In the genomic region with DNA sequence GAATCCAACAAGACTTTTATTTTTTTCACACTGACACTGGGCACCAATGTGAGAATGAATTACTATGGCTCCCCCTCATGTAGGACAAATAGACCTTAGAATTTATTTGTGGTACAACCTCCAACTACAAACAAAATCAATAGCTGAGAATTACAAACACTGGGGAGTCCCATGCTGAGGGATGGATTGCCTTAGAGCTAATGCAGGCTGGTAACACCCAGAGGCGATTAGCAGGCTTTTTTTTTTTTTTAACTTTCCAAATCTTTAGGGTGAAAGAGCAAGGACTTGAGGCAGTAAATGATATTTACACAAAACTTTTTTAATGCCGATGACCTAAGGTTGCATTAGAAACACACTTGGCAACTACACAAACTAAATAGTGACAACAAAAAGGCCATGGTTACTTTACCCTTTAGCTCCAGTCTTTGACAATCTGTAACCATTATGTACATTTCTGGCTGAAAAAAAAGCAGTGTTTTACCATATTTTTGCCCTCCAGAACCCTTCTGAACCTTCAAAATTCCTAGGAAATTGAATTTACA, we compare ENCODE assay signal across 38 cellular contexts. TPM values are rescaled to one million over a fixed set of nuclear protein-coding genes. Genes with fewer than 3 reads are reported as not detected.
"Had no signal": no experiment of that assay in that cellular context is flagged by ENCODE, and none has a peak within 500 bp of the region (broad histone marks: within the 10 kb centered on the region; RNA-seq: fewer than 3 reads in every experiment).

No MANE protein-coding gene starts in this region.

- H3K36me3 Mint-ChIP-seq: activated CD4-positive, alpha-beta memory T cell treated with anti-CD3 and anti-CD28 coated beads for 36 hours; activated naive CD8-positive, alpha-beta T cell treated with anti-CD3 and anti-CD28 coated beads for 36 hours; brain had no signal

- H3K4me3 ChIP-seq: ascending aorta, cardiac muscle cell had no signal

- H3K27ac Mint-ChIP-seq: activated B cell treated with CpG ODN at 0.5 μM for 24 hours; activated CD4-positive, alpha-beta memory T cell treated with anti-CD3 and anti-CD28 coated beads for 36 hours; activated CD4-positive, alpha-beta T cell treated with anti-CD3 and anti-CD28 coated beads, Interleukin-2, amount 10 ng/mL, durations not matched to agents 24 days and 14 days; activated CD8-positive, alpha-beta T cell treated with anti-CD3 and anti-CD28 coated beads for 36 hours; activated naive CD4-positive, alpha-beta T cell treated with anti-CD3 and anti-CD28 coated beads for 36 hours; activated naive CD4-positive, alpha-beta T cell treated with anti-CD3 and anti-CD28 coated beads, Interleukin-2, amount 50 U/mL, for 72 hours; activated naive CD8-positive, alpha-beta T cell treated with anti-CD3 and anti-CD28 coated beads for 36 hours; activated T-cell treated with anti-CD3 and anti-CD28 coated beads, Interleukin-2, amount 50 U/mL, for 72 hours; activated T-helper 1 cell treated with anti-CD3 and anti-CD28 coated beads, Interleukin-12 subunit alpha, Interleukin-12 subunit beta, Interleukin-2, Interleukin-4 antibody, amounts not matched to agents 30 ng/mL and 10 ng/mL and 1 ng/mL, durations not matched to agents 14 hours and 24 hours and 36 hours; activated T-helper 17 cell treated with anti-CD3 and anti-CD28 coated beads, Interleukin-2, amount 50 U/mL, for 72 hours; brain; T-helper 1 cell treated with Interleukin-12 subunit alpha and Interleukin-12 subunit beta and Interleukin-4 antibody, amounts not matched to agents 30 μg/mL and 1 μg/mL, for 36 hours; T-helper 2 cell treated with Interferon-gamma antibody and Interleukin-4, amounts not matched to agents 5 μg/mL and 100 μg/mL, for 36 hours had no signal

- H3K27me3 ChIP-seq: ascending aorta, cardiac muscle cell had no signal

- H3K9me3 ChIP-seq: ascending aorta had no signal

- H3K27ac ChIP-seq: ascending aorta, cardiac muscle cell, VCaP had no signal

- DNase-seq: activated B cell treated with CpG ODN at 0.5 μM for 24 hours; activated CD4-positive, alpha-beta memory T cell treated with anti-CD3 and anti-CD28 coated beads for 36 hours; activated CD4-positive, alpha-beta T cell treated with anti-CD3 and anti-CD28 coated beads for 4 hours; activated CD4-positive, alpha-beta T cell treated with anti-CD3 and anti-CD28 coated beads, Interleukin-2, amount 10 ng/mL, durations not matched to agents 24 days and 14 days; activated CD4-positive, alpha-beta T cell treated with anti-CD3 and anti-CD28 coated beads, Interleukin-2, amount 50 U/mL, for 1 hour; activated CD4-positive, alpha-beta T cell treated with anti-CD3 and anti-CD28 coated beads, Interleukin-2, amount 50 U/mL, for 4 hours; activated CD4-positive, CD25-positive, alpha-beta regulatory T cell treated with anti-CD3 and anti-CD28 coated beads, Interleukin-2, amount 50 U/mL, for 72 hours; activated CD8-positive, alpha-beta memory T cell treated with anti-CD3 and anti-CD28 coated beads, Interleukin-2, amount 50 U/mL, for 4 hours; activated CD8-positive, alpha-beta T cell treated with anti-CD3 and anti-CD28 coated beads for 36 hours; activated effector memory CD4-positive, alpha-beta T cell treated with anti-CD3 and anti-CD28 coated beads, Interleukin-2, amount 50 U/mL, for 16 hours; activated gamma-delta T cell treated with Interleukin-2 at 50 U/mL for 16 hours; activated naive CD4-positive, alpha-beta T cell; activated naive CD4-positive, alpha-beta T cell treated with anti-CD3 and anti-CD28 coated beads for 36 hours; activated naive CD4-positive, alpha-beta T cell treated with anti-CD3 and anti-CD28 coated beads, Interleukin-2, amount 50 U/mL, for 16 hours; activated naive CD8-positive, alpha-beta T cell treated with anti-CD3 and anti-CD28 coated beads for 36 hours; activated T-cell treated with anti-CD3 and anti-CD28 coated beads for 4 hours; activated T-cell treated with anti-CD3 and anti-CD28 coated beads, Interleukin-2, amount 50 U/mL, for 1 hour; activated T-cell treated with anti-CD3 and anti-CD28 coated beads, Interleukin-2, amount 50 U/mL, for 4 hours; activated T-cell treated with anti-CD3 and anti-CD28 coated beads, Interleukin-2, amount 50 U/mL, for 72 hours; amygdala; anterior cingulate cortex; caudate nucleus; cerebellar nuclear complex; T-helper 1 cell; T-helper 2 cell; T-helper 9 cell had no signal

- H3K36me3 ChIP-seq: ascending aorta, cardiac muscle cell had no signal

- H3K9me3 Mint-ChIP-seq: activated B cell treated with CpG ODN at 0.5 μM for 24 hours; activated CD4-positive, alpha-beta memory T cell treated with anti-CD3 and anti-CD28 coated beads for 36 hours; activated CD4-positive, alpha-beta T cell treated with anti-CD3 and anti-CD28 coated beads, Interleukin-2, amount 10 ng/mL, durations not matched to agents 24 days and 14 days; activated CD8-positive, alpha-beta T cell treated with anti-CD3 and anti-CD28 coated beads for 36 hours; activated naive CD4-positive, alpha-beta T cell treated with anti-CD3 and anti-CD28 coated beads for 36 hours; activated naive CD4-positive, alpha-beta T cell treated with anti-CD3 and anti-CD28 coated beads, Interleukin-2, amount 50 U/mL, for 72 hours; activated naive CD8-positive, alpha-beta T cell treated with anti-CD3 and anti-CD28 coated beads for 36 hours; activated T-cell treated with anti-CD3 and anti-CD28 coated beads, Interleukin-2, amount 50 U/mL, for 4 hours; activated T-cell treated with anti-CD3 and anti-CD28 coated beads, Interleukin-2, amount 50 U/mL, for 72 hours; activated T-helper 1 cell treated with anti-CD3 and anti-CD28 coated beads, Interleukin-12 subunit alpha, Interleukin-12 subunit beta, Interleukin-2, Interleukin-4 antibody, amounts not matched to agents 30 ng/mL and 10 ng/mL and 1 ng/mL, durations not matched to agents 14 hours and 24 hours and 36 hours; activated T-helper 17 cell treated with anti-CD3 and anti-CD28 coated beads, Interleukin-2, amount 50 U/mL, for 72 hours; brain; central memory CD8-positive, alpha-beta T cell; T-helper 1 cell treated with Interleukin-12 subunit alpha and Interleukin-12 subunit beta and Interleukin-4 antibody, amounts not matched to agents 30 μg/mL and 1 μg/mL, for 36 hours; T-helper 2 cell treated with Interferon-gamma antibody and Interleukin-4, amounts not matched to agents 5 μg/mL and 100 μg/mL, for 36 hours had no signal

- H3K4me1 Mint-ChIP-seq: activated B cell treated with CpG ODN at 0.5 μM for 24 hours; activated naive CD8-positive, alpha-beta T cell treated with anti-CD3 and anti-CD28 coated beads for 36 hours; activated T-helper 17 cell treated with anti-CD3 and anti-CD28 coated beads, Interleukin-2, amount 50 U/mL, for 72 hours; central memory CD8-positive, alpha-beta T cell had no signal

- H3K4me3 Mint-ChIP-seq: activated B cell treated with CpG ODN at 0.5 μM for 24 hours; activated CD4-positive, alpha-beta memory T cell treated with anti-CD3 and anti-CD28 coated beads for 36 hours; activated CD4-positive, alpha-beta T cell treated with anti-CD3 and anti-CD28 coated beads, Interleukin-2, amount 10 ng/mL, durations not matched to agents 24 days and 14 days; activated CD8-positive, alpha-beta T cell treated with anti-CD3 and anti-CD28 coated beads for 36 hours; activated naive CD4-positive, alpha-beta T cell treated with anti-CD3 and anti-CD28 coated beads for 36 hours; activated naive CD8-positive, alpha-beta T cell treated with anti-CD3 and anti-CD28 coated beads for 36 hours; activated T-cell treated with anti-CD3 and anti-CD28 coated beads, Interleukin-2, amount 50 U/mL, for 4 hours; activated T-cell treated with anti-CD3 and anti-CD28 coated beads, Interleukin-2, amount 50 U/mL, for 72 hours; activated T-helper 1 cell treated with anti-CD3 and anti-CD28 coated beads, Interleukin-12 subunit alpha, Interleukin-12 subunit beta, Interleukin-2, Interleukin-4 antibody, amounts not matched to agents 30 ng/mL and 10 ng/mL and 1 ng/mL, durations not matched to agents 14 hours and 24 hours and 36 hours; activated T-helper 17 cell treated with anti-CD3 and anti-CD28 coated beads, Interleukin-2, amount 50 U/mL, for 72 hours; brain; central memory CD8-positive, alpha-beta T cell; T-helper 1 cell treated with Interleukin-12 subunit alpha and Interleukin-12 subunit beta and Interleukin-4 antibody, amounts not matched to agents 30 μg/mL and 1 μg/mL, for 36 hours; T-helper 2 cell treated with Interferon-gamma antibody and Interleukin-4, amounts not matched to agents 5 μg/mL and 100 μg/mL, for 36 hours had no signal

- ATAC-seq: activated CD8-positive, alpha-beta T cell treated with anti-CD3 and anti-CD28 coated beads for 36 hours; activated naive CD4-positive, alpha-beta T cell treated with anti-CD3 and anti-CD28 coated beads, Interleukin-2, amount 50 U/mL, for 72 hours; activated T-cell treated with anti-CD3 and anti-CD28 coated beads, Interleukin-2, amount 50 U/mL, for 4 hours; activated T-cell treated with anti-CD3 and anti-CD28 coated beads, Interleukin-2, amount 50 U/mL, for 72 hours; activated T-helper 17 cell treated with anti-CD3 and anti-CD28 coated beads, Interleukin-2, amount 50 U/mL, for 72 hours had no signal

- H3K4me1 ChIP-seq: ascending aorta had no signal

RNA-seq across cellular contexts. Expression of a gene that starts 44.7 kb away (rescaled TPM):
- total RNA-seq: activated B cell treated with CpG ODN at 0.5 μM for 24 hours; activated T-helper 17 cell treated with anti-CD3 and anti-CD28 coated beads, Interleukin-2, amount 50 U/mL, for 72 hours; ascending aorta; bronchial epithelial cell; chondrocyte had no signal
